Comparison of ENCODE assay signal across 12 cellular contexts in genomic region chr18:57744211-57744694, GRCh38. TPM values are rescaled to one million over a fixed set of nuclear protein-coding genes. Genes with fewer than 3 reads are reported as not detected.
DNase-seq lines count a peak whose midpoint lies in the region; ATAC-seq and TF ChIP-seq lines count a peak whose summit lies in the region.
"Had no signal": no experiment of that assay in that cellular context is flagged by ENCODE, and none has a peak within 500 bp of the region (broad histone marks: within the 10 kb centered on the region; RNA-seq: fewer than 3 reads in every experiment).

No MANE protein-coding gene starts in this region.

- peak overlapping the region; percentile 88 for H3K27ac Mint-ChIP-seq in HFFc6
- H3K27ac Mint-ChIP-seq: activated naive CD4-positive, alpha-beta T cell treated with anti-CD3 and anti-CD28 coated beads for 36 hours had no signal

- 0 out of 2 replicates have a peak, but pooled peaks cover 4% of the 10 kb centered on the region for H3K9me3 ChIP-seq in SJSA1 (replicated peaks)
- H3K9me3 ChIP-seq in skeletal muscle tissue (ENCODE audit: control insufficient read depth in 3 of 3, low read length in 3 of 3), result peaks cover 0 to 8% (median 6%) of the 10 kb centered on the region in 3 donors
- H3K9me3 ChIP-seq in uterus, result no peaks in the 10 kb centered on the region

- no peak for TF ChIP-seq CTCF in HFFc6 (IDR thresholded peaks at IDR 0.05)
- TF ChIP-seq CTCF in fibroblast of pulmonary artery (IDR thresholded peaks at IDR 0.05; ENCODE audit: low read length, missing control alignments), result no peak
- no peak for TF ChIP-seq CTCF in uterus (IDR thresholded peaks at IDR 0.05)

- intact Hi-C loops in uterus (cut with DNase I; ENCODE audit: low total_unique reads), result no loop called here

- H3K4me1 ChIP-seq in SJSA1 (replicated peaks), result peaks cover 38% of the 10 kb centered on the region
- H3K4me1 ChIP-seq in skeletal muscle tissue (ENCODE audit: control insufficient read depth in 3 of 3, insufficient read depth in 3 of 3, low read length in 3 of 3), result peaks cover 18 to 28% (median 27%) of the 10 kb centered on the region in 3 donors
- H3K4me1 ChIP-seq in uterus, result no peaks in the 10 kb centered on the region

- H3K27me3 Mint-ChIP-seq in HFFc6 (ENCODE audit: insufficient read depth), result peaks cover 3% of the 10 kb centered on the region

- H3K4me3 ChIP-seq in SJSA1 (no peak overlapping the region), fibroblast of pulmonary artery (replicated peaks; ENCODE audit: low read depth, low read length) (no peak overlapping the region), skeletal muscle tissue (ENCODE audit: low read length in 3 of 3) (no peak overlapping the region), uterus (no peak overlapping the region)

- peaks cover 64% of the 10 kb centered on the region for H3K4me1 Mint-ChIP-seq in HFFc6 (ENCODE audit: low read depth)

- peak overlapping the region in 1 of 3 donors; percentile 8 for H3K9ac ChIP-seq in skeletal muscle tissue (ENCODE audit: low read depth in 1 of 3, low read length in 3 of 3)

- no peak for TF ChIP-seq POLR2A in uterus (IDR thresholded peaks at IDR 0.05)

- H3K4me3 Mint-ChIP-seq in HFFc6, result peak overlapping the region; percentile 62; the same call in 1 of the 2 replicates
- H3K4me3 Mint-ChIP-seq: activated naive CD4-positive, alpha-beta T cell treated with anti-CD3 and anti-CD28 coated beads for 36 hours had no signal

- ATAC-seq in GM18873 (IDR thresholded peaks at IDR 0.05; ENCODE audit: low FRiP score, unreplicated experiment), result no peak
- no peak for ATAC-seq in GM19035 (IDR thresholded peaks at IDR 0.05; ENCODE audit: unreplicated experiment)
- no peak for ATAC-seq in HG03460 (IDR thresholded peaks at IDR 0.05; ENCODE audit: unreplicated experiment)

- DNase-seq in HFFc6 (no peak), SJSA1 (ENCODE audit: low read depth in 1 of 2, low spot score in 2 of 2) (peak; percentile 66 to 92), fibroblast of pulmonary artery (ENCODE audit: low read depth) (peak; percentile 52), uterus (no peak)
- DNase-seq: activated naive CD4-positive, alpha-beta T cell treated with anti-CD3 and anti-CD28 coated beads for 36 hours; midbrain; SHP77 treated with DMSO at 0.1 percent for 48 hours; substantia nigra had no signal

- peaks cover 31% of the 10 kb centered on the region for H3K36me3 Mint-ChIP-seq in HFFc6 (ENCODE audit: low read depth)

- no peaks in the 10 kb centered on the region for H3K27me3 ChIP-seq in SJSA1 (replicated peaks)
- H3K27me3 ChIP-seq in skeletal muscle tissue (ENCODE audit: control insufficient read depth in 3 of 3, insufficient read depth in 3 of 3, low read length in 3 of 3), result no peaks in the 10 kb centered on the region
- no peaks in the 10 kb centered on the region for H3K27me3 ChIP-seq in uterus

- no peaks in the 10 kb centered on the region for H3K36me3 ChIP-seq in SJSA1
- peaks cover 0 to 2% (median 0%) of the 10 kb centered on the region in 3 donors for H3K36me3 ChIP-seq in skeletal muscle tissue (ENCODE audit: control insufficient read depth in 3 of 3, insufficient read depth in 3 of 3, low read length in 3 of 3)
- H3K36me3 ChIP-seq in uterus, result no peaks in the 10 kb centered on the region

- peak overlapping the region; percentile 89 for H3K27ac ChIP-seq in SJSA1
- peak overlapping the region; percentile 33 for H3K27ac ChIP-seq in skeletal muscle tissue (ENCODE audit: low read depth, low read length)
- peak overlapping the region in 1 of 2 donors; percentile 33 for H3K27ac ChIP-seq in uterus

- H3K9me3 Mint-ChIP-seq in HFFc6, result peaks cover 11% of the 10 kb centered on the region
- H3K9me3 Mint-ChIP-seq: activated naive CD4-positive, alpha-beta T cell treated with anti-CD3 and anti-CD28 coated beads for 36 hours had no signal

RNA-seq across cellular contexts. Expression of gene ATP8B1, which starts 58.9 kb away (rescaled TPM):
- total RNA-seq in HFFc6 (2021; fragmentation: NEBNext Ultra II Directional; extraction: Animal tissue kit (Norgen Biotek cat#: 25700)), result 100 to 1,000 TPM in 3 of 6 experiments, 10 to 100 TPM in 3; 78.8 to 115 (median 94.6) TPM
- 7.5 and 12.4 TPM in 2 replicates for total RNA-seq in SJSA1 (2014; rRNA removed; shearing (Covaris generic))
- total RNA-seq in skeletal muscle tissue, result 4.7 TPM
- total RNA-seq in uterus, result 10 to 100 TPM; 18.4 to 24.9 (median 22.1) TPM
- total RNA-seq: activated naive CD4-positive, alpha-beta T cell treated with anti-CD3 and anti-CD28 coated beads for 36 hours had no signal

Comparison
In these comparisons a context has a peak if more than half of its experiments do, and no peak if none do; other contexts are left out.
1. DNase-seq: peak in SJSA1 (2 of 2) and fibroblast of pulmonary artery (single experiment); none in HFFc6 (single experiment) and uterus (0 of 2).